In the genomic region with DNA sequence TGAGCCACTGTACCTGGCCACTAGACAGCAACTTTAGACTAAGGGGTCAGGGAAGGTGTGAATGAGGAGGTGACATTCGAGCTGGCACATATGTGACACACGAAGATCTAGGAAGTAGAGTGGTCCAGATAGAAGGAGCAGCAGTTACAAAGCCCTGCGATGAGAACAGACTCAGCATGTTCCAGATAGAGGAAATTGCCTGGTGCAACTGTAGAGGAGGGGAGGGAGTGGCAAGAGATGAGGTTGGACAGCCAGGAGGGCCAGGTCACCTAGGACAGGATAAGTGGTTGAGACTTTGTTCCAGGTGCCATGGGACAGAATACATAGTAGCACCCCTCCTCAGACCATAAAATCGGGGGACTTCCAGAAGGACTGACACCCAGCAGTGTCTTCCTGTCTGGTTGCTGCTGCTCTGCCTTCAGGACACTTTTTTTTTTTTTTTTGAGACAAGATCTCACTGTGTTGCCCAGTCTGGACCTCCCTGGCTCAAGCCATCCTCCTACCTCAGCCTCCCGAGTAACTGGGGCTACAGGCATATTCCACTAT, we compare ENCODE assay signal across 9 cellular contexts. TPM values are rescaled to one million over a fixed set of nuclear protein-coding genes. Genes with fewer than 3 reads are reported as not detected.
DNase-seq lines count a peak whose midpoint lies in the region; ATAC-seq, FAIRE-seq and TF ChIP-seq lines count a peak whose summit lies in the region.
"Had no signal": no experiment of that assay in that cellular context is flagged by ENCODE, and none has a peak within 500 bp of the region (broad histone marks: within the 10 kb centered on the region; RNA-seq: fewer than 3 reads in every experiment).

No MANE protein-coding gene starts in this region.

- TF ChIP-seq EP300 in transverse colon (IDR thresholded peaks at IDR 0.05; ENCODE audit: low read depth), result no peak

- H2AFZ ChIP-seq in mesenchymal stem cell (ENCODE audit: low read depth, low read length), result no peak overlapping the region

- no peak overlapping the region for H3K4ac ChIP-seq in mesenchymal stem cell (ENCODE audit: low read depth in 1 of 2, low read length in 2 of 2)

- no peaks in the 10 kb centered on the region for H3K9me3 ChIP-seq in mesenchymal stem cell (ENCODE audit: control insufficient read depth, low read length)
- H3K9me3 ChIP-seq in transverse colon, result no peaks in the 10 kb centered on the region

- intact Hi-C loops in transverse colon (cut with DNase I; ENCODE audit: low total_unique reads), result no loop called here

- no peaks in the 10 kb centered on the region for H3K79me1 ChIP-seq in mesenchymal stem cell (replicated peaks; ENCODE audit: low read length, poor library complexity, severe bottlenecking)

- H4K91ac ChIP-seq in mesenchymal stem cell (ENCODE audit: low read length), result no peak overlapping the region

- no peak overlapping the region for H2BK15ac ChIP-seq in mesenchymal stem cell (ENCODE audit: low read depth, poor library complexity, severe bottlenecking)

- DNase-seq in activated CD4-positive, alpha-beta T cell treated with anti-CD3 and anti-CD28 coated beads, Interleukin-2, amount 10 ng/mL, durations not matched to agents 7 days and 5 days, result no peak
- DNase-seq in activated CD4-positive, alpha-beta T cell treated with anti-CD3 and anti-CD28 coated beads for 1 hour, result no peak
- no peak for DNase-seq in central memory CD8-positive, alpha-beta T cell (ENCODE audit: low spot score in 2 of 2)
- DNase-seq in mesenchymal stem cell (peak; percentile 14), transverse colon (peak; percentile 26), amniotic stem cell (lab: John Stamatoyannopoulos, UW) (no peak), frontal cortex (ENCODE audit: low spot score in 2 of 2) (no peak)

- WGBS in mesenchymal stem cell, result 95% methylated on average over 5 of the region's 5 CpGs
- 69 to 100% methylated on average over 2 to 5 of the region's 5 CpGs for WGBS in transverse colon (ENCODE audit: low coverage in 1 of 2), 2 donors

- H3K36me3 ChIP-seq in mesenchymal stem cell (ENCODE audit: control insufficient read depth in 1 of 2, insufficient read depth in 2 of 2, low read depth in 1 of 2, low read length in 2 of 2) (peaks cover 0 to 50% of the 10 kb centered on the region in 2 experiments), transverse colon (no peaks in the 10 kb centered on the region)

- POLR2A ChIA-PET in activated CD4-positive, alpha-beta T cell treated with anti-CD3 and anti-CD28 coated beads, Interleukin-2, amount 10 ng/mL, durations not matched to agents 7 days and 5 days (lab: Charles Lee), result no interaction called here

- H3K4me2 ChIP-seq in mesenchymal stem cell (ENCODE audit: low read length, poor library complexity, severe bottlenecking), result no peak overlapping the region

- H3K4me1 Mint-ChIP-seq in activated CD4-positive, alpha-beta T cell treated with anti-CD3 and anti-CD28 coated beads, Interleukin-2, amount 10 ng/mL, durations not matched to agents 7 days and 5 days, result peaks cover 25% of the 10 kb centered on the region
- H3K4me1 Mint-ChIP-seq in central memory CD8-positive, alpha-beta T cell, result peaks cover 33% of the 10 kb centered on the region

- H2BK5ac ChIP-seq in mesenchymal stem cell (ENCODE audit: low read depth, low read length, poor library complexity, severe bottlenecking), result no peak overlapping the region

- FAIRE-seq in frontal cortex (lab: Jason Lieb, UNC), result no peak

- no peak overlapping the region for H3K4me3 Mint-ChIP-seq in activated CD4-positive, alpha-beta T cell treated with anti-CD3 and anti-CD28 coated beads, Interleukin-2, amount 10 ng/mL, durations not matched to agents 7 days and 5 days
- H3K4me3 Mint-ChIP-seq in central memory CD8-positive, alpha-beta T cell, result no peak overlapping the region

- peaks cover 5% of the 10 kb centered on the region for H3K36me3 Mint-ChIP-seq in activated CD4-positive, alpha-beta T cell treated with anti-CD3 and anti-CD28 coated beads, Interleukin-2, amount 10 ng/mL, durations not matched to agents 7 days and 5 days (ENCODE audit: low read depth)
- peaks cover 8% of the 10 kb centered on the region for H3K36me3 Mint-ChIP-seq in central memory CD8-positive, alpha-beta T cell (ENCODE audit: insufficient read depth)

- H3K4me1 ChIP-seq in mesenchymal stem cell (ENCODE audit: control insufficient read depth, insufficient read depth, low read depth, low read length) (peaks cover 39% of the 10 kb centered on the region), transverse colon (peaks cover 9 to 53% (median 33%) of the 10 kb centered on the region in 4 donors)

- H3K4me3 ChIP-seq in mesenchymal stem cell (ENCODE audit: insufficient read depth in 1 of 2, low read depth in 1 of 2, low read length in 2 of 2) (peak overlapping the region in 1 of 2 experiments; percentile 13), transverse colon (no peak overlapping the region)

- peak overlapping the region; percentile 91 for H3K9ac ChIP-seq in mesenchymal stem cell (ENCODE audit: low read length)

- H3K27ac Mint-ChIP-seq in activated CD4-positive, alpha-beta T cell treated with anti-CD3 and anti-CD28 coated beads, Interleukin-2, amount 10 ng/mL, durations not matched to agents 7 days and 5 days, result peak overlapping the region; percentile 54
- peak overlapping the region; percentile 66 for H3K27ac Mint-ChIP-seq in central memory CD8-positive, alpha-beta T cell (ENCODE audit: low read depth)

- CTCF ChIA-PET in activated CD4-positive, alpha-beta T cell treated with anti-CD3 and anti-CD28 coated beads, Interleukin-2, amount 10 ng/mL, durations not matched to agents 7 days and 5 days (lab: Charles Lee), result interaction anchor here (1.4 to 2.0 kb wide), 3 partner anchors 12 to 42 kb away, joined by 4 to 5 read pairs (median 5); partner anchors contain the start of gene NUTF2

- no peak overlapping the region for H2BK120ac ChIP-seq in mesenchymal stem cell (ENCODE audit: low read depth, low read length)

- H3K14ac ChIP-seq in mesenchymal stem cell (ENCODE audit: low read length in 2 of 2), result no peak overlapping the region

- H2AK5ac ChIP-seq in mesenchymal stem cell (ENCODE audit: low read length, severe bottlenecking), result no peak overlapping the region

- no peaks in the 10 kb centered on the region for H3K9me3 Mint-ChIP-seq in activated CD4-positive, alpha-beta T cell treated with anti-CD3 and anti-CD28 coated beads, Interleukin-2, amount 10 ng/mL, durations not matched to agents 7 days and 5 days
- no peaks in the 10 kb centered on the region for H3K9me3 Mint-ChIP-seq in central memory CD8-positive, alpha-beta T cell

- H3K18ac ChIP-seq in mesenchymal stem cell (ENCODE audit: low read depth in 1 of 2, low read length in 2 of 2), result no peak overlapping the region

- TF ChIP-seq POLR2A in transverse colon (IDR thresholded peaks at IDR 0.05), result no peak

- in situ Hi-C loops in transverse colon (cut with MboI; ENCODE audit: low pct_ligation_motif_present in 1 of 4, low pct_unique_long_range_greater_than_20kb in 1 of 4, low sequenced_read_pairs in 3 of 4), result no loop called here

- peak; percentile 45 for ATAC-seq in central memory CD8-positive, alpha-beta T cell (replicated peaks; ENCODE audit: extremely low read depth, poor library complexity, severe bottlenecking)
- ATAC-seq in GM18868 (IDR thresholded peaks at IDR 0.05; ENCODE audit: unreplicated experiment), result no peak

- no peak for TF ChIP-seq CTCF in transverse colon (IDR thresholded peaks at IDR 0.05)

- H2BK12ac ChIP-seq in mesenchymal stem cell (ENCODE audit: low read length in 2 of 2), result no peak overlapping the region

- H4K8ac ChIP-seq in mesenchymal stem cell (ENCODE audit: low read length), result no peak overlapping the region

- H3K27me3 ChIP-seq in mesenchymal stem cell (ENCODE audit: control insufficient read depth in 1 of 2, insufficient read depth in 1 of 2, low read length in 2 of 2) (no peaks in the 10 kb centered on the region), transverse colon (no peaks in the 10 kb centered on the region)

- H3K27ac ChIP-seq in mesenchymal stem cell (ENCODE audit: low read length, poor library complexity, severe bottlenecking) (no peak overlapping the region), transverse colon (peak overlapping the region; percentile 74 to 84 (median 76))

- no peak overlapping the region for H3K23ac ChIP-seq in mesenchymal stem cell (ENCODE audit: low read length in 2 of 2)

- no peaks in the 10 kb centered on the region for H3K27me3 Mint-ChIP-seq in activated CD4-positive, alpha-beta T cell treated with anti-CD3 and anti-CD28 coated beads, Interleukin-2, amount 10 ng/mL, durations not matched to agents 7 days and 5 days
- no peaks in the 10 kb centered on the region for H3K27me3 Mint-ChIP-seq in central memory CD8-positive, alpha-beta T cell

RNA-seq across cellular contexts. Expression of gene CENPT, which starts 11.0 kb away (rescaled TPM):
- total RNA-seq in activated CD4-positive, alpha-beta T cell treated with anti-CD3 and anti-CD28 coated beads, Interleukin-2, amount 10 ng/mL, durations not matched to agents 7 days and 5 days, result 10 to 100 TPM; 62.1 to 64.0 TPM
- polyA plus RNA-seq in mesenchymal stem cell (2013, experiment 1 of 2), result 25.8 TPM
- polyA plus RNA-seq in mesenchymal stem cell (2013, experiment 2 of 2), result 23.6 TPM
- 100 to 1,000 TPM in 2 of 4 donors, 10 to 100 TPM in 2; 58.2 to 248 (median 100) TPM for total RNA-seq in transverse colon
- 25.3 TPM for total RNA-seq in frontal cortex

RNA-seq across cellular contexts. Expression of gene NUTF2, which starts 11.8 kb away (rescaled TPM):
- 100 to 1,000 TPM; 112 to 140 TPM for total RNA-seq in activated CD4-positive, alpha-beta T cell treated with anti-CD3 and anti-CD28 coated beads, Interleukin-2, amount 10 ng/mL, durations not matched to agents 7 days and 5 days
- 230 TPM for polyA plus RNA-seq in mesenchymal stem cell (2013, experiment 1 of 2)
- polyA plus RNA-seq in mesenchymal stem cell (2013, experiment 2 of 2), result 226 TPM
- total RNA-seq in transverse colon (100 to 1,000 TPM in 1 of 4 donors, 10 to 100 TPM in 3; 75.2 to 131 (median 89.0) TPM), frontal cortex (70.9 TPM)

RNA-seq across cellular contexts. Expression of gene EDC4, which starts 14.3 kb away (rescaled TPM):
- 100 to 1,000 TPM; 114 to 128 TPM for total RNA-seq in activated CD4-positive, alpha-beta T cell treated with anti-CD3 and anti-CD28 coated beads, Interleukin-2, amount 10 ng/mL, durations not matched to agents 7 days and 5 days
- 30.6 TPM for polyA plus RNA-seq in mesenchymal stem cell (2013, experiment 1 of 2)
- 27.9 TPM for polyA plus RNA-seq in mesenchymal stem cell (2013, experiment 2 of 2)
- total RNA-seq in transverse colon (100 to 1,000 TPM in 2 of 4 donors, 10 to 100 TPM in 2; 76.4 to 162 (median 105) TPM), frontal cortex (64.0 TPM)

RNA-seq across cellular contexts. Expression of gene THAP11, which starts 16.4 kb away (rescaled TPM):
- 10 to 100 TPM; 37.5 to 41.7 TPM for total RNA-seq in activated CD4-positive, alpha-beta T cell treated with anti-CD3 and anti-CD28 coated beads, Interleukin-2, amount 10 ng/mL, durations not matched to agents 7 days and 5 days
- polyA plus RNA-seq in mesenchymal stem cell (2013, experiment 1 of 2), result 18.6 TPM
- 17.6 TPM for polyA plus RNA-seq in mesenchymal stem cell (2013, experiment 2 of 2)
- total RNA-seq in transverse colon (10 to 100 TPM; 24.7 to 44.1 (median 32.7) TPM), frontal cortex (26.5 TPM)

RNA-seq across cellular contexts. Expression of gene NRN1L, which starts 26.2 kb away (rescaled TPM):
- 1 to 10 TPM; 1.5 to 2.5 TPM for total RNA-seq in activated CD4-positive, alpha-beta T cell treated with anti-CD3 and anti-CD28 coated beads, Interleukin-2, amount 10 ng/mL, durations not matched to agents 7 days and 5 days
- 0.30 TPM for polyA plus RNA-seq in mesenchymal stem cell (2013, experiment 1 of 2)
- 0.37 TPM for polyA plus RNA-seq in mesenchymal stem cell (2013, experiment 2 of 2)
- total RNA-seq in transverse colon (1 to 10 TPM in 1 of 4 donors, not detected in 3; 2.5 TPM), frontal cortex (not detected)
- total RNA-seq: esophagus mucosa had no signal

Comparison
In these comparisons a context has a peak if more than half of its experiments do, and no peak if none do; other contexts are left out.
1. DNase-seq: peak in mesenchymal stem cell (single experiment) and transverse colon (single experiment); none in activated CD4-positive, alpha-beta T cell treated with anti-CD3 and anti-CD28 coated beads, Interleukin-2, amount 10 ng/mL, durations not matched to agents 7 days and 5 days (single experiment), activated CD4-positive, alpha-beta T cell treated with anti-CD3 and anti-CD28 coated beads for 1 hour (single experiment), central memory CD8-positive, alpha-beta T cell (0 of 2), amniotic stem cell (single experiment) and frontal cortex (0 of 2).